ENCODE assay signal across 1 cellular context in genomic region chr16:17026600-17027242, GRCh38.
A peak's percentile ranks its signal among the peaks of the same experiment; 100 is the strongest.
TF ChIP-seq lines count a peak whose summit lies in the region.

No MANE protein-coding gene starts in this region.

TF ChIP-seq in GM12878, 131 proteins besides CTCF, POLR2A, EP300 and RAD21 (continued from another document and continues in another):
- no peak for TF ChIP-seq PRDM15 (CRISPR knock-in tag; IDR thresholded peaks at IDR 0.05)
- TF ChIP-seq ZBTB40 (IDR thresholded peaks at IDR 0.05; ENCODE audit: borderline replicate concordance) = peak; percentile 35; the same call in 1 of the 2 replicates
- peak; percentile 67; the same call in 1 of the 2 replicates for TF ChIP-seq NBN (IDR thresholded peaks at IDR 0.05)
- peak; percentile 68 for TF ChIP-seq NR2F1 (conservative IDR thresholded peaks at IDR 0.05)
- peak; percentile 88 for TF ChIP-seq EED (IDR thresholded peaks at IDR 0.05; ENCODE audit: low read depth)
- TF ChIP-seq SIX5 (IDR thresholded peaks at IDR 0.05; ENCODE audit: low read depth, low read length, severe bottlenecking) = no peak
- TF ChIP-seq SMAD1 (IDR thresholded peaks at IDR 0.05; ENCODE audit: low read depth, partially characterized antibody) = no peak
- TF ChIP-seq CEBPB (IDR thresholded peaks at IDR 0.05; ENCODE audit: borderline replicate concordance in 1 of 2, low read depth in 2 of 2, low read length in 2 of 2) = peak in 1 of 2 experiments; percentile 88; a peak in 2 of 4 replicates
- no peak for TF ChIP-seq TCF7 (IDR thresholded peaks at IDR 0.05; ENCODE audit: borderline replicate concordance)
- TF ChIP-seq SRF (IDR thresholded peaks at IDR 0.05; ENCODE audit: low read depth in 2 of 2, low read length in 2 of 2) = no peak
- TF ChIP-seq SUZ12 (IDR thresholded peaks at IDR 0.05; ENCODE audit: unreplicated experiment) = no peak
- TF ChIP-seq MEF2A (IDR thresholded peaks at IDR 0.05; ENCODE audit: insufficient read depth, low read depth, low read length) = peak; percentile 97
- TF ChIP-seq ZNF384 (IDR thresholded peaks at IDR 0.05; ENCODE audit: borderline replicate concordance, low read depth, low read length) = peak; percentile 48
- TF ChIP-seq ESRRA (IDR thresholded peaks at IDR 0.05; ENCODE audit: low read length) = no peak
- TF ChIP-seq SMARCA5 (IDR thresholded peaks at IDR 0.05) = no peak
- TF ChIP-seq RAD51 (IDR thresholded peaks at IDR 0.05) = no peak
- TF ChIP-seq RCOR1 (conservative IDR thresholded peaks at IDR 0.05; ENCODE audit: low read depth, low read length) = 0 out of 2 replicates have a peak, but pooled peaks have one; percentile 42
- TF ChIP-seq HDAC6 (IDR thresholded peaks at IDR 0.05; ENCODE audit: unreplicated experiment) = no peak
- TF ChIP-seq YBX1 (IDR thresholded peaks at IDR 0.05) = no peak
- peak; percentile 100 for TF ChIP-seq RUNX3 (IDR thresholded peaks at IDR 0.05; ENCODE audit: low read length)
- no peak for TF ChIP-seq SMAD5 (IDR thresholded peaks at IDR 0.05; ENCODE audit: low read depth)
- TF ChIP-seq SREBF1 (IDR thresholded peaks at IDR 0.05; ENCODE audit: low read length) = 0 out of 2 replicates have a peak, but pooled peaks have one; percentile 43
- TF ChIP-seq E2F4 (IDR thresholded peaks at IDR 0.05; ENCODE audit: low read depth, low read length) = no peak
- TF ChIP-seq GATAD2B (conservative IDR thresholded peaks at IDR 0.05; ENCODE audit: low read depth) = peak; percentile 69; the same call in 1 of the 2 replicates
- peak; percentile 89 for TF ChIP-seq PKNOX1 (IDR thresholded peaks at IDR 0.05)
- TF ChIP-seq ZSCAN29 (IDR thresholded peaks at IDR 0.05) = no peak
- no peak for TF ChIP-seq NFXL1 (IDR thresholded peaks at IDR 0.05; ENCODE audit: borderline replicate concordance)
- no peak for TF ChIP-seq TCF3 (IDR thresholded peaks at IDR 0.05; ENCODE audit: borderline replicate concordance, insufficient read depth, low read depth, low read length)
- no peak for TF ChIP-seq ZNF592 (IDR thresholded peaks at IDR 0.05)
- peak; percentile 78 for TF ChIP-seq SP1 (IDR thresholded peaks at IDR 0.05; ENCODE audit: low read depth, low read length)
- TF ChIP-seq ATF2 (IDR thresholded peaks at IDR 0.05; ENCODE audit: low read length) = peak; percentile 91
- no peak for TF ChIP-seq FOS (IDR thresholded peaks at IDR 0.05; ENCODE audit: borderline replicate concordance, extremely low read depth, insufficient read length)
- TF ChIP-seq TARDBP (IDR thresholded peaks at IDR 0.05; ENCODE audit: borderline replicate concordance) = no peak; the same call in 1 of the 2 replicates
- peak; percentile 88 for TF ChIP-seq MEF2B (IDR thresholded peaks at IDR 0.05; ENCODE audit: partially characterized antibody, poor library complexity, severe bottlenecking)
- peak; percentile 51; the same call in 1 of the 2 replicates for TF ChIP-seq JUND (IDR thresholded peaks at IDR 0.05; ENCODE audit: low read depth, low read length)
- TF ChIP-seq ZNF687 (IDR thresholded peaks at IDR 0.05) = peak; percentile 25; the same call in 1 of the 2 replicates
- no peak for TF ChIP-seq MYC (IDR thresholded peaks at IDR 0.05; ENCODE audit: insufficient read depth, insufficient read length, insufficient replicate concordance, low read length, severe bottlenecking)
- TF ChIP-seq KAT2A (conservative IDR thresholded peaks at IDR 0.05; ENCODE audit: control insufficient read depth, low read depth, low read length) = no peak
